ENCODE assay signal across 8 cellular contexts in the genomic region with DNA sequence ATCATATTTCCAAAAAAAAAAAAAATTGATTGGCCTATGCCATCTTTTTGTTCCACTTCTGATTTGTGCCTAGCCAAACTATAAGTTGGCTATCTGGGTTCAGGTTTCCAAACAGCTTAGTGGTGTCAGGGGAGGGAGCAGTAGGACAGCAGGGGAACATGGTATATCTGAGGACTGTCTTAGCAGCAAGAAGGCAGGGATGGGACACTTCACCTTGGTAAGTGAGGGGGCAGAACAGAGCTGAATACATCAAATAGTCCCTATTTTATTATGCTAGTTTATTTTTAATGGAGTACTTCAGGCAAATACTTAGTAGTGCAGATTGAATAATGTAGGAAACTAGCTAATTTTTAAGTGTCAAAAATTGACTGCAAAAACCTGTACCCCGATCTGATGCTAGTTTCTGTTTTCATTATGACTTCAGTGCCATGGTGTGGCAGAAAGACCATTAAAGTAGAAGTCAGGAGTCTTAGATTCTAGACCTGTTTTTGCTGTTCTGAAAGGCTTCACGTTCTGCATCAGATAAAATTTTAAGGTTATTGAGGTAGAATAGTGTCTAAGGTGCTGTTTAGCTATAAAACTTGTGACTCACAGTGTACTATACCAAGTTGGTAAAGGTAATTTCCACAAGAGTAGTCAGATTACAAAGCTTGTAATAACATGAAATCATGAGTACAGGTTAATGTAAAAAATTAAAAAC. TPM values are rescaled to one million over a fixed set of nuclear protein-coding genes. Genes with fewer than 3 reads are reported as not detected.
DNase-seq lines count a peak whose midpoint lies in the region; ATAC-seq and TF ChIP-seq lines count a peak whose summit lies in the region.

No MANE protein-coding gene starts in this region.

- no peaks in the 10 kb centered on the region for H3K27me3 Mint-ChIP-seq in activated CD4-positive, alpha-beta T cell treated with anti-CD3 and anti-CD28 coated beads, Interleukin-2, amount 10 ng/mL, durations not matched to agents 24 days and 14 days
- no peaks in the 10 kb centered on the region for H3K27me3 Mint-ChIP-seq in WTC11 (ENCODE audit: low read depth)

- peak; percentile 72 for DNase-seq in activated CD4-positive, alpha-beta T cell treated with anti-CD3 and anti-CD28 coated beads, Interleukin-2, amount 10 ng/mL, durations not matched to agents 24 days and 14 days
- DNase-seq in activated CD4-positive, alpha-beta T cell treated with anti-CD3 and anti-CD28 coated beads, Interleukin-2, amount 50 U/mL, for 48 hours = no peak
- no peak for DNase-seq in WTC11 (ENCODE audit: low spot score)
- DNase-seq in osteoblast (ENCODE audit: insufficient read length, low spot score, missing footprints) = no peak
- DNase-seq in activated effector memory CD4-positive, alpha-beta T cell treated with Interleukin-2 at 50 U/mL for 16 hours = no peak
- no peak for DNase-seq in NCI-H2029 (lab: John Stamatoyannopoulos, UW)
- DNase-seq in NCI-H774 (lab: John Stamatoyannopoulos, UW) = no peak

- intact Hi-C loops in activated CD4-positive, alpha-beta T cell treated with anti-CD3 and anti-CD28 coated beads, Interleukin-2, amount 10 ng/mL, durations not matched to agents 24 days and 14 days (cut with micrococcal nuclease) = loop anchor here (1.0 to 10.0 kb wide), 5 partner anchors 7 to 298 kb away; a partner anchor contains a TSS

- peak overlapping the region; percentile 79 for H2AFZ ChIP-seq in osteoblast (ENCODE audit: low read length)

- no peaks in the 10 kb centered on the region for H3K9me3 ChIP-seq in osteoblast (ENCODE audit: low read depth, low read length)

- peaks cover 41% of the 10 kb centered on the region for H3K4me1 Mint-ChIP-seq in activated CD4-positive, alpha-beta T cell treated with anti-CD3 and anti-CD28 coated beads, Interleukin-2, amount 10 ng/mL, durations not matched to agents 24 days and 14 days
- H3K4me1 Mint-ChIP-seq in WTC11 = peaks cover 71% of the 10 kb centered on the region

- peaks cover 4% of the 10 kb centered on the region for H3K4me1 ChIP-seq in osteoblast (ENCODE audit: insufficient read depth, low read length)

- POLR2A ChIA-PET in WTC11 (lab: Charles Lee) = interaction anchor here (0.6 kb wide), 1 partner anchor 28 kb away, joined by 5 read pairs; no protein-coding TSS in a partner anchor

- H3K27ac Mint-ChIP-seq in activated CD4-positive, alpha-beta T cell treated with anti-CD3 and anti-CD28 coated beads, Interleukin-2, amount 10 ng/mL, durations not matched to agents 24 days and 14 days = peak overlapping the region; percentile 96
- H3K27ac Mint-ChIP-seq in WTC11 = peak overlapping the region; percentile 89

- H3K9me3 Mint-ChIP-seq in activated CD4-positive, alpha-beta T cell treated with anti-CD3 and anti-CD28 coated beads, Interleukin-2, amount 10 ng/mL, durations not matched to agents 24 days and 14 days = no peaks in the 10 kb centered on the region
- H3K9me3 Mint-ChIP-seq in WTC11 = peaks cover 5% of the 10 kb centered on the region

- H3K4me2 ChIP-seq in osteoblast (ENCODE audit: insufficient read depth, low read length) = peak overlapping the region; percentile 87

- no peak overlapping the region for H3K4me3 ChIP-seq in osteoblast (ENCODE audit: insufficient read depth, low read length)

- H3K79me2 ChIP-seq in osteoblast (ENCODE audit: insufficient read depth, low read length) = peaks cover 21% of the 10 kb centered on the region

- peaks cover 19% of the 10 kb centered on the region for H3K36me3 Mint-ChIP-seq in activated CD4-positive, alpha-beta T cell treated with anti-CD3 and anti-CD28 coated beads, Interleukin-2, amount 10 ng/mL, durations not matched to agents 24 days and 14 days (ENCODE audit: low read depth)
- peaks cover 8% of the 10 kb centered on the region for H3K36me3 Mint-ChIP-seq in WTC11

- H3K4me3 Mint-ChIP-seq in activated CD4-positive, alpha-beta T cell treated with anti-CD3 and anti-CD28 coated beads, Interleukin-2, amount 10 ng/mL, durations not matched to agents 24 days and 14 days = peak overlapping the region; percentile 78
- no peak overlapping the region for H3K4me3 Mint-ChIP-seq in WTC11

- CTCF ChIA-PET in WTC11 (lab: Charles Lee) = interaction anchor here (0.9 to 1.2 kb wide), 2 partner anchors 28 to 241 kb away, joined by 4 to 5 read pairs; no protein-coding TSS in a partner anchor

- no peaks in the 10 kb centered on the region for H4K20me1 ChIP-seq in osteoblast (ENCODE audit: insufficient read depth, low read length)

- H3K36me3 ChIP-seq in osteoblast (ENCODE audit: insufficient read depth, low read length) = no peaks in the 10 kb centered on the region

- H3K27ac ChIP-seq in osteoblast (ENCODE audit: low read depth, low read length) = no peak overlapping the region

- TF ChIP-seq CTCF in WTC11 (IDR thresholded peaks at IDR 0.05) (no peak), osteoblast (IDR thresholded peaks at IDR 0.05; ENCODE audit: extremely low read depth, low read depth, low read length) (no peak)

- ATAC-seq in HG03025 (IDR thresholded peaks at IDR 0.05; ENCODE audit: low FRiP score, unreplicated experiment) (peak; percentile 27), WTC11 (peak; percentile 81)

- no peaks in the 10 kb centered on the region for H3K27me3 ChIP-seq in osteoblast (ENCODE audit: insufficient read depth, low read length)

TF ChIP-seq in WTC11, 78 proteins besides CTCF, POLR2A, EP300 and RAD21:
- TF ChIP-seq, protein P1, sequence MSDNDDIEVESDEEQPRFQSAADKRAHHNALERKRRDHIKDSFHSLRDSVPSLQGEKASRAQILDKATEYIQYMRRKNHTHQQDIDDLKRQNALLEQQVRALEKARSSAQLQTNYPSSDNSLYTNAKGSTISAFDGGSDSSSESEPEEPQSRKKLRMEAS (CRISPR knock-in tag; IDR thresholded peaks at IDR 0.05) = no peak
- TF ChIP-seq NR1H2 (CRISPR knock-in tag; IDR thresholded peaks at IDR 0.05) (no peak), RORB (CRISPR knock-in tag; IDR thresholded peaks at IDR 0.05) (no peak)

RNA-seq across cellular contexts. Expression of a gene that starts 38.4 kb away (rescaled TPM):
- total RNA-seq in activated CD4-positive, alpha-beta T cell treated with anti-CD3 and anti-CD28 coated beads, Interleukin-2, amount 10 ng/mL, durations not matched to agents 24 days and 14 days = 8.8 and 9.2 TPM in 2 replicates
- total RNA-seq in WTC11 (2021) (16.8 to 18.2 TPM (median 17.8 TPM) in 3 replicates), osteoblast (12.1 and 12.7 TPM in 2 replicates)
